Comparison of ENCODE assay signal across 20 cellular contexts in the genomic region with DNA sequence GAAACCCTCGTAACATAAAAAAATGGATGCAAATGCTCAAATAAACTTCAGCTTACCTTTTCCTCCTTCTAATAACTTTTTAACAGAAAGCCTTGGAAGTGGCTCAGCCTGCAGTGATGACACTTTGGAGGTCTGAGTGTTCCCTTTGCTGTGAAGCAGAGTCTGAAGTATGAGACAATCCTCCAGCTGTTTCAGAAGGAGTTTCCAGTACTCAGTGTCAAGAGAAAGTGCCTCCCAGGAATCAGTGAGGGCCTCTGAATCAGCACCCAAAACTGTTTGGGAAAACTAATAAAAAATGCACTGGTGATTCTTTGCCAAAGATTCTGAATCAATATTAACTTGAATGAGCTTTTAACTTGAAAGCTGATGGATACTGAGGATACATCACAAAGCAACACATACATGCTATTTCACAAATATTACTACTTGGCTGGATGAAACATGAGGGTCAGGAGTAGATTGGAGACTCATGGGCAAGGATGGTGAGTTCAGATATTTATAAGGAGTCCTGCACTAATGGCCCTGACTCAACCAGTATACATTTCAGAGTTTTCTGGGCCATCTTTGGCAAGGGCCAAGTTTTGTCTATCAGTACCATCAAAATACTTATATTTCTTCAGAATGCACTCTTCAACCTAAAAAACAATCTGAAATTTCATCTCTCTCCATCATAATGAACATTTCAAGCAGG.
"Had no signal": no experiment of that assay in that cellular context is flagged by ENCODE, and none has a peak within 500 bp of the region (broad histone marks: within the 10 kb centered on the region; RNA-seq: fewer than 3 reads in every experiment).

No MANE protein-coding gene starts in this region.

- H3K27ac ChIP-seq: colonic mucosa, esophagus squamous epithelium, heart right ventricle, psoas muscle, skin epidermis, suprapubic skin, thyroid gland, uterus had no signal

- H3K4me1 ChIP-seq: colonic mucosa, esophagus squamous epithelium, heart right ventricle, psoas muscle, suprapubic skin, thyroid gland, uterus had no signal

- H3K9me3 Mint-ChIP-seq: nephron progenitor cell, type B pancreatic cell had no signal

- H3K4me1 Mint-ChIP-seq: naive B cell, nephron progenitor cell had no signal

- H3K27me3 ChIP-seq: colonic mucosa, esophagus squamous epithelium, heart right ventricle, suprapubic skin, thyroid gland, uterus had no signal

- DNase-seq: colonic mucosa; dermis blood vessel endothelial cell; esophagus squamous epithelium; foreskin melanocyte; heart right ventricle; kidney glomerular epithelial cell; mesendoderm; naive B cell; nephron progenitor cell; psoas muscle; retina; stimulated activated CD4-positive, alpha-beta T cell treated with anti-CD3 and anti-CD28 coated beads, Interleukin-2, amount 100 ng/mL, for 24 hours; stimulated activated CD4-positive, alpha-beta T cell treated with anti-CD3 and anti-CD28 coated beads, Interleukin-4, amount 100 ng/mL, for 4 hours; stimulated activated naive CD4-positive, alpha-beta T cell; thyroid gland; uterus had no signal

- ATAC-seq: heart right ventricle, psoas muscle, sciatic nerve had no signal

- H3K4me3 ChIP-seq: colonic mucosa, esophagus squamous epithelium, heart right ventricle, psoas muscle, skin epidermis, suprapubic skin, thyroid gland, uterus had no signal

- H3K9me3 ChIP-seq: colonic mucosa, esophagus squamous epithelium, psoas muscle, suprapubic skin, thyroid gland, uterus had no signal

- H3K4me3 Mint-ChIP-seq: naive B cell, nephron progenitor cell, type B pancreatic cell had no signal

- H3K36me3 ChIP-seq: uterus had no signal

- H3K27me3 Mint-ChIP-seq: naive B cell, type B pancreatic cell had no signal

- H3K27ac Mint-ChIP-seq: nephron progenitor cell, type B pancreatic cell had no signal
